ENCODE assay signal across 8 cellular contexts in genomic region chr5:15500326-15500958, GRCh38. TPM values are rescaled to one million over a fixed set of nuclear protein-coding genes. Genes with fewer than 3 reads are reported as not detected.
A peak's percentile ranks its signal among the peaks of the same experiment; 100 is the strongest.
DNase-seq lines count a peak whose midpoint lies in the region; ATAC-seq and TF ChIP-seq lines count a peak whose summit lies in the region.

No MANE protein-coding gene starts in this region.

- H3K27ac ChIP-seq in cardiac muscle cell = peak overlapping the region; percentile 6
- H3K27ac ChIP-seq in parathyroid adenoma = peak overlapping the region; percentile 14

- H3K4me1 ChIP-seq in cardiac muscle cell (ENCODE audit: low read depth) (no peaks in the 10 kb centered on the region), parathyroid adenoma (no peaks in the 10 kb centered on the region)

- no peaks in the 10 kb centered on the region for H3K27me3 ChIP-seq in cardiac muscle cell
- peaks cover 5% of the 10 kb centered on the region for H3K27me3 ChIP-seq in parathyroid adenoma (ENCODE audit: control insufficient read depth, insufficient read depth, low read length)

- H3K36me3 ChIP-seq in cardiac muscle cell = no peaks in the 10 kb centered on the region
- no peaks in the 10 kb centered on the region for H3K36me3 ChIP-seq in parathyroid adenoma (ENCODE audit: control insufficient read depth, insufficient read depth, low read length)

- peak; percentile 30 to 55 for DNase-seq in cardiac muscle cell (ENCODE audit: low read depth in 1 of 2, low spot score in 1 of 2)
- DNase-seq in DMS153 (lab: John Stamatoyannopoulos, UW) = no peak
- no peak for DNase-seq in GF-D8 (lab: John Stamatoyannopoulos, UW)
- no peak for DNase-seq in NCI-H2107 treated with DMSO at 0.1 percent for 48 hours (lab: John Stamatoyannopoulos, UW; ENCODE audit: unreplicated experiment)
- no peak for DNase-seq in NOMO-1 treated with DMSO at 0.1 percent for 48 hours (lab: John Stamatoyannopoulos, UW; ENCODE audit: unreplicated experiment)

- no peak overlapping the region for H3K9ac ChIP-seq in parathyroid adenoma

- H3K4me3 ChIP-seq in cardiac muscle cell (peak overlapping the region; percentile 92), parathyroid adenoma (ENCODE audit: low read depth, low read length) (peak overlapping the region; percentile 40)

- H3K79me2 ChIP-seq in parathyroid adenoma = no peaks in the 10 kb centered on the region

- no peak overlapping the region for H2AFZ ChIP-seq in parathyroid adenoma

- H3K4me2 ChIP-seq in parathyroid adenoma (ENCODE audit: low read length) = peak overlapping the region; percentile 61

- TF ChIP-seq CTCF in cardiac muscle cell (IDR thresholded peaks at IDR 0.05; ENCODE audit: low read depth, low read length) (no peak), parathyroid adenoma (IDR thresholded peaks at IDR 0.05) (no peak)

- H3K9me3 ChIP-seq in cardiac muscle cell (ENCODE audit: low read depth) = no peaks in the 10 kb centered on the region
- no peaks in the 10 kb centered on the region for H3K9me3 ChIP-seq in parathyroid adenoma (ENCODE audit: control insufficient read depth, low read length)

- peak; percentile 41 for ATAC-seq in GM19395 (IDR thresholded peaks at IDR 0.05; ENCODE audit: unreplicated experiment)
- peak; percentile 62 for ATAC-seq in SK-N-SH treated with all-trans-retinoic acid at 6 μM for 48 hours

TF ChIP-seq in SK-N-SH treated with all-trans-retinoic acid at 6 μM for 48 hours, 23 proteins besides CTCF, POLR2A, EP300 and RAD21:
- TF ChIP-seq ZNF565 (CRISPR knock-in tag; conservative IDR thresholded peaks at IDR 0.05; ENCODE audit: low read depth) = no peak
- no peak for TF ChIP-seq POU6F1 (CRISPR knock-in tag; IDR thresholded peaks at IDR 0.05; ENCODE audit: borderline replicate concordance, low read depth)
- TF ChIP-seq ZNF8 (CRISPR knock-in tag; IDR thresholded peaks at IDR 0.05) = no peak
- no peak for TF ChIP-seq TCF4 (CRISPR knock-in tag; IDR thresholded peaks at IDR 0.05; ENCODE audit: borderline replicate concordance)
- TF ChIP-seq ARNTL (CRISPR knock-in tag; IDR thresholded peaks at IDR 0.05; ENCODE audit: borderline replicate concordance, low read depth) = no peak
- TF ChIP-seq OSR1 (CRISPR knock-in tag; IDR thresholded peaks at IDR 0.05) = no peak
- TF ChIP-seq ZFP30 (CRISPR knock-in tag; IDR thresholded peaks at IDR 0.05) = no peak
- TF ChIP-seq PATZ1 (CRISPR knock-in tag; IDR thresholded peaks at IDR 0.05; ENCODE audit: borderline replicate concordance) = no peak
- TF ChIP-seq ZC3H10 (CRISPR knock-in tag; IDR thresholded peaks at IDR 0.05) = no peak
- TF ChIP-seq TSHZ2 (CRISPR knock-in tag; IDR thresholded peaks at IDR 0.05) = no peak
- TF ChIP-seq ZNF70 (CRISPR knock-in tag; IDR thresholded peaks at IDR 0.05) = no peak
- no peak for TF ChIP-seq ZFP3 (CRISPR knock-in tag; IDR thresholded peaks at IDR 0.05)
- TF ChIP-seq ISL1 (CRISPR knock-in tag; IDR thresholded peaks at IDR 0.05) = no peak
- no peak for TF ChIP-seq CSRNP3 (CRISPR knock-in tag; IDR thresholded peaks at IDR 0.05)
- TF ChIP-seq SNAI2 (CRISPR knock-in tag; IDR thresholded peaks at IDR 0.05) = no peak
- TF ChIP-seq TOX (CRISPR knock-in tag; IDR thresholded peaks at IDR 0.05; ENCODE audit: borderline replicate concordance) = no peak
TF ChIP-seq in SK-N-SH treated with all-trans-retinoic acid at 6 μM for 48 hours: peak in this region for 0.

RNA-seq across cellular contexts. Expression of gene FBXL7, which starts 0.5 kb away (rescaled TPM):
- total RNA-seq in cardiac muscle cell = 19.0 and 22.5 TPM in 2 replicates
- 16.7 and 17.4 TPM in 2 replicates for polyA plus RNA-seq in cardiac muscle cell

Comparison
In these comparisons a context has a peak if more than half of its experiments do, and no peak if none do; other contexts are left out.
1. DNase-seq: peak in cardiac muscle cell (2 of 2); none in DMS153 (single experiment), GF-D8 (single experiment), NCI-H2107 treated with DMSO at 0.1 percent for 48 hours (single experiment) and NOMO-1 treated with DMSO at 0.1 percent for 48 hours (single experiment).